Comparison of ENCODE assay signal across 1 cellular context in genomic region chr1:8643542-8644536, GRCh38.
TF ChIP-seq lines count a peak whose summit lies in the region.

No MANE protein-coding gene starts in this region.

TF ChIP-seq in HepG2, 621 proteins besides CTCF, POLR2A, EP300 and RAD21 (continued from another document and continues in another):
- TF ChIP-seq ZNF609 (CRISPR knock-in tag; IDR thresholded peaks at IDR 0.05; ENCODE audit: borderline replicate concordance) (peak; percentile 54; the same call in 1 of the 2 replicates), MEF2D (CRISPR knock-in tag; IDR thresholded peaks at IDR 0.05) (0 out of 2 replicates have a peak, but pooled peaks have one; percentile 43), ZNF674 (CRISPR knock-in tag; IDR thresholded peaks at IDR 0.05; ENCODE audit: low read depth) (no peak), TFDP1 (CRISPR knock-in tag; IDR thresholded peaks at IDR 0.05; ENCODE audit: borderline replicate concordance) (peak; percentile 40; the same call in 1 of the 2 replicates), SOX6 (IDR thresholded peaks at IDR 0.05) (no peak), SOX6 (CRISPR knock-in tag; IDR thresholded peaks at IDR 0.05) (peak; percentile 88), ZNF672 (CRISPR knock-in tag; IDR thresholded peaks at IDR 0.05) (no peak), SUZ12 (IDR thresholded peaks at IDR 0.05; ENCODE audit: low read depth, low read length) (no peak), ZNF574 (CRISPR knock-in tag; IDR thresholded peaks at IDR 0.05) (peak; percentile 31; the same call in 1 of the 2 replicates), ZZZ3 (CRISPR knock-in tag; IDR thresholded peaks at IDR 0.05; ENCODE audit: borderline replicate concordance) (no peak), ZSCAN9 (CRISPR knock-in tag; IDR thresholded peaks at IDR 0.05; ENCODE audit: borderline replicate concordance) (peak; percentile 74), MED13 (CRISPR knock-in tag; IDR thresholded peaks at IDR 0.05) (no peak), ZNF30 (CRISPR knock-in tag; IDR thresholded peaks at IDR 0.05) (no peak), ESRRA (CRISPR knock-in tag; IDR thresholded peaks at IDR 0.05; ENCODE audit: low read depth) (0 out of 2 replicates have a peak, but pooled peaks have one; percentile 26), SKI (IDR thresholded peaks at IDR 0.05; ENCODE audit: partially characterized antibody) (peak; percentile 52), TIGD3 (CRISPR knock-in tag; IDR thresholded peaks at IDR 0.05; ENCODE audit: borderline replicate concordance) (no peak), ZNF839 (CRISPR knock-in tag; IDR thresholded peaks at IDR 0.05; ENCODE audit: borderline replicate concordance) (no peak), ETV5 (CRISPR knock-in tag; IDR thresholded peaks at IDR 0.05; ENCODE audit: borderline replicate concordance) (peak; percentile 51; the same call in 1 of the 2 replicates), BATF2 (CRISPR knock-in tag; IDR thresholded peaks at IDR 0.05) (no peak), ZNF569 (CRISPR knock-in tag; IDR thresholded peaks at IDR 0.05; ENCODE audit: borderline replicate concordance) (no peak), ZNF160 (CRISPR knock-in tag; IDR thresholded peaks at IDR 0.05) (no peak), ATF2 (CRISPR knock-in tag; IDR thresholded peaks at IDR 0.05) (peak; percentile 88), FOXP4 (CRISPR knock-in tag; IDR thresholded peaks at IDR 0.05) (peak; percentile 88), ZNF264 (CRISPR knock-in tag; IDR thresholded peaks at IDR 0.05) (no peak), ZMYM4 (CRISPR knock-in tag; IDR thresholded peaks at IDR 0.05) (peak; percentile 19; the same call in 1 of the 2 replicates), ZNF142 (CRISPR knock-in tag; IDR thresholded peaks at IDR 0.05) (no peak), ZBTB43 (CRISPR knock-in tag; conservative IDR thresholded peaks at IDR 0.05) (peak; percentile 60; the same call in 1 of the 2 replicates), HBP1 (CRISPR knock-in tag; IDR thresholded peaks at IDR 0.05; ENCODE audit: low read depth) (no peak), TMF1 (CRISPR knock-in tag; IDR thresholded peaks at IDR 0.05; ENCODE audit: low read depth) (no peak), ZNF101 (CRISPR knock-in tag; IDR thresholded peaks at IDR 0.05; ENCODE audit: borderline replicate concordance, low read depth) (no peak), ZNF850 (CRISPR knock-in tag; conservative IDR thresholded peaks at IDR 0.05) (0 out of 2 replicates have a peak, but pooled peaks have one; percentile 48)
